In genomic region chr3:128483657-128484403, GRCh38 we compare ENCODE assay signal across 11 cellular contexts. TPM values are rescaled to one million over a fixed set of nuclear protein-coding genes. Genes with fewer than 3 reads are reported as not detected.
A peak's percentile ranks its signal among the peaks of the same experiment; 100 is the strongest.
DNase-seq lines count a peak whose midpoint lies in the region; ATAC-seq, FAIRE-seq and TF ChIP-seq lines count a peak whose summit lies in the region.
"Had no signal": no experiment of that assay in that cellular context is flagged by ENCODE, and none has a peak within 500 bp of the region (broad histone marks: within the 10 kb centered on the region; RNA-seq: fewer than 3 reads in every experiment).

No MANE protein-coding gene starts in this region.

- no peak for DNase-seq in CD4-positive, alpha-beta T cell
- DNase-seq in NCI-H526 treated with DMSO at 0.1 percent for 48 hours (lab: John Stamatoyannopoulos, UW) = peak; percentile 34
- DNase-seq in psoas muscle = peak; percentile 8 to 40
- DNase-seq in GM12891 (ENCODE audit: insufficient read length, low spot score) = no peak
- DNase-seq in cerebellar nuclear complex (lab: John Stamatoyannopoulos, UW) = no peak
- DNase-seq in SW 1271 (lab: John Stamatoyannopoulos, UW) = no peak
- DNase-seq: NCI-H2081 treated with DMSO at 0.1 percent for 48 hours had no signal

- no peaks in the 10 kb centered on the region for H3K36me3 Mint-ChIP-seq in CD4-positive, alpha-beta T cell (ENCODE audit: low read depth)
- H3K36me3 Mint-ChIP-seq: brain had no signal

- no peak for TF ChIP-seq POLR2A in gastroesophageal sphincter (IDR thresholded peaks at IDR 0.05)
- no peak for TF ChIP-seq POLR2A in GM12891 (IDR thresholded peaks at IDR 0.05; ENCODE audit: low read depth, low read length)

- peaks cover 88% of the 10 kb centered on the region for H3K27me3 Mint-ChIP-seq in CD4-positive, alpha-beta T cell

- H3K4me3 Mint-ChIP-seq in CD4-positive, alpha-beta T cell = peak overlapping the region; percentile 34

- H3K4me1 Mint-ChIP-seq in CD4-positive, alpha-beta T cell (ENCODE audit: low read depth) = peaks cover 31% of the 10 kb centered on the region

- TF ChIP-seq CTCF in CD4-positive, alpha-beta T cell (IDR thresholded peaks at IDR 0.05) = no peak
- TF ChIP-seq CTCF in gastroesophageal sphincter (IDR thresholded peaks at IDR 0.05) = no peak
- no peak for TF ChIP-seq CTCF in psoas muscle (IDR thresholded peaks at IDR 0.05)

- intact Hi-C loops in CD4-positive, alpha-beta T cell (cut with DNase I, micrococcal nuclease) = no loop called here
- intact Hi-C loops in psoas muscle (cut with DNase I) = no loop called here

- H3K36me3 ChIP-seq in gastroesophageal sphincter (no peaks in the 10 kb centered on the region), psoas muscle (ENCODE audit: insufficient read depth in 1 of 2, low read depth in 1 of 2) (no peaks in the 10 kb centered on the region)

- CTCF ChIA-PET in CD4-positive, alpha-beta T cell (lab: Charles Lee) = no interaction called here

- H3K9me3 Mint-ChIP-seq in CD4-positive, alpha-beta T cell = no peaks in the 10 kb centered on the region
- H3K9me3 Mint-ChIP-seq: brain had no signal

- peaks cover 0 to 65% (median 28%) of the 10 kb centered on the region in 3 donors for H3K4me1 ChIP-seq in gastroesophageal sphincter
- H3K4me1 ChIP-seq in psoas muscle = peaks cover 30% of the 10 kb centered on the region

- no peak for FAIRE-seq in GM12891 (lab: Jason Lieb, UNC)

- TF ChIP-seq EP300 in gastroesophageal sphincter (IDR thresholded peaks at IDR 0.05) = no peak

- peak overlapping the region in 1 of 2 donors; percentile 63 for H3K4me3 ChIP-seq in gastroesophageal sphincter
- peak overlapping the region; percentile 73 for H3K4me3 ChIP-seq in psoas muscle

- POLR2A ChIA-PET in CD4-positive, alpha-beta T cell (lab: Charles Lee) = interaction anchor here (0.6 to 0.7 kb wide), 4 partner anchors 15 to 976 kb away, joined by 3 to 4 read pairs (median 4); no protein-coding TSS in a partner anchor

- WGBS in gastroesophageal sphincter (ENCODE audit: low coverage in 1 of 2), 2 donors = 18 to 20% methylated on average over 12 of the region's 26 CpGs
- WGBS in psoas muscle, 3 donors = 30 to 46% (median 36%) methylated on average over 25 to 26 of the region's 26 CpGs

- no peaks in the 10 kb centered on the region for H3K9me3 ChIP-seq in CD4-positive, alpha-beta T cell (ENCODE audit: control insufficient read depth, low read length)
- H3K9me3 ChIP-seq in gastroesophageal sphincter = no peaks in the 10 kb centered on the region
- H3K9me3 ChIP-seq in psoas muscle = no peaks in the 10 kb centered on the region

- ATAC-seq in CD4-positive, alpha-beta T cell (ENCODE audit: poor library complexity) = no peak
- ATAC-seq in gastroesophageal sphincter = no peak
- ATAC-seq in psoas muscle = no peak
- no peak for ATAC-seq in HG03460 (IDR thresholded peaks at IDR 0.05; ENCODE audit: unreplicated experiment)

- H3K27me3 ChIP-seq in CD4-positive, alpha-beta T cell (ENCODE audit: control insufficient read depth, insufficient read depth, low read length) = peaks cover 84% of the 10 kb centered on the region
- peaks cover 100% of the 10 kb centered on the region for H3K27me3 ChIP-seq in gastroesophageal sphincter
- peaks cover 0 to 92% (median 63%) of the 10 kb centered on the region in 3 donors for H3K27me3 ChIP-seq in psoas muscle (ENCODE audit: insufficient read depth in 3 of 3, low read length in 2 of 3)

- H3K27ac Mint-ChIP-seq in CD4-positive, alpha-beta T cell = no peak overlapping the region

- no peak overlapping the region for H3K27ac ChIP-seq in CD4-positive, alpha-beta T cell (ENCODE audit: low read depth, low read length)
- H3K27ac ChIP-seq in gastroesophageal sphincter = peak overlapping the region in 3 of 4 donors; percentile 45 to 63 (median 60)
- peak overlapping the region; percentile 9 for H3K27ac ChIP-seq in psoas muscle

TF ChIP-seq in GM12891, 5 proteins besides CTCF, POLR2A, EP300 and RAD21:
- no peak for TF ChIP-seq SPI1 (IDR thresholded peaks at IDR 0.05; ENCODE audit: low read depth, low read length)
- no peak for TF ChIP-seq PAX5 (IDR thresholded peaks at IDR 0.05; ENCODE audit: insufficient read depth, low read length, severe bottlenecking)
- no peak for TF ChIP-seq POU2F2 (IDR thresholded peaks at IDR 0.05; ENCODE audit: low read depth, low read length)
- no peak for TF ChIP-seq POLR2AphosphoS5 (IDR thresholded peaks at IDR 0.05; ENCODE audit: low read depth, low read length)
- no peak for TF ChIP-seq TAF1 (IDR thresholded peaks at IDR 0.05; ENCODE audit: low read depth, low read length)

RNA-seq across cellular contexts. Expression of gene GATA2, which starts 9.2 kb away (rescaled TPM):
- total RNA-seq in CD4-positive, alpha-beta T cell = under 1 TPM; 0.16 to 0.17 TPM
- total RNA-seq in gastroesophageal sphincter (10 to 100 TPM in 1 of 4 donors, 1 to 10 TPM in 3; 5.4 to 16.0 (median 8.1) TPM), psoas muscle (1 to 10 TPM; 5.4 to 8.8 (median 7.1) TPM)
- 1 to 10 TPM; 4.2 to 7.4 (median 6.5) TPM for polyA plus RNA-seq in psoas muscle
- polyA plus RNA-seq in GM12891 (2012; ENCODE audit: low read depth, missing spikeins) = 0.06 TPM

RNA-seq across cellular contexts. Expression of gene DNAJB8, which starts 17.1 kb away (rescaled TPM):
- not detected for total RNA-seq in CD4-positive, alpha-beta T cell
- not detected for total RNA-seq in gastroesophageal sphincter
- total RNA-seq in psoas muscle = not detected
- not detected for polyA plus RNA-seq in psoas muscle
- not detected for polyA plus RNA-seq in GM12891 (2012; ENCODE audit: low read depth, missing spikeins)
- total RNA-seq: G401 had no signal

Comparison
In these comparisons a context has a peak if more than half of its experiments do, and no peak if none do; other contexts are left out.
1. DNase-seq: peak in NCI-H526 treated with DMSO at 0.1 percent for 48 hours (single experiment) and psoas muscle (2 of 2); none in CD4-positive, alpha-beta T cell (0 of 10), GM12891 (single experiment), cerebellar nuclear complex (0 of 2) and SW 1271 (0 of 2).
2. RNA of gene GATA2, which starts 9.2 kb away (total RNA-seq): 5.4 to 16.0 TPM in gastroesophageal sphincter and 5.4 to 8.8 TPM in psoas muscle; 0.16 to 0.17 TPM in CD4-positive, alpha-beta T cell; every median in the first group is over 4 times any median in the second.